In genomic region chr1:25695991-25696330, GRCh38 we compare ENCODE assay signal across 9 cellular contexts.
DNase-seq lines count a peak whose midpoint lies in the region; ATAC-seq, FAIRE-seq and TF ChIP-seq lines count a peak whose summit lies in the region.
"Had no signal": no experiment of that assay in that cellular context is flagged by ENCODE, and none has a peak within 500 bp of the region (broad histone marks: within the 10 kb centered on the region; RNA-seq: fewer than 3 reads in every experiment).

No MANE protein-coding gene starts in this region.

- H3K4me3 ChIP-seq in dorsolateral prefrontal cortex: peak overlapping the region in 1 of 59 donors; percentile 22

- no peak for FAIRE-seq in GM12892 (lab: Jason Lieb, UNC)
- FAIRE-seq: islet of Langerhans had no signal

- H3K27ac ChIP-seq in dorsolateral prefrontal cortex: peak overlapping the region in 57 of 59 donors; percentile 1 to 92 (median 78)

- no peak for TF ChIP-seq POLR2A in GM12892 (IDR thresholded peaks at IDR 0.05; ENCODE audit: low read depth, low read length)

- in situ Hi-C loops in ACHN (cut with HindIII; ENCODE audit: low pct_ligation_motif_present, low pct_unique_long_range_greater_than_20kb, low sequenced_read_pairs): no loop called here

- H3K27me3 ChIP-seq in dorsolateral prefrontal cortex: no peaks in the 10 kb centered on the region

- ATAC-seq in HG02623 (IDR thresholded peaks at IDR 0.05; ENCODE audit: unreplicated experiment) (no peak), GM19463 (IDR thresholded peaks at IDR 0.05; ENCODE audit: unreplicated experiment) (no peak), HG03280 (IDR thresholded peaks at IDR 0.05; ENCODE audit: unreplicated experiment) (no peak)

- intact Hi-C loops in dorsolateral prefrontal cortex (cut with DNase I): loop anchor here (5.0 kb wide), 2 partner anchors 74 to 79 kb away; partner anchors contain the start of gene MAN1C1 (in 1 of the 2)

- DNase-seq in ACHN: peak; percentile 52
- peak; percentile 84 for DNase-seq in HS-5 (ENCODE audit: low read depth)
- DNase-seq in dorsolateral prefrontal cortex: peak in 5 of 10 donors; percentile 36 to 79 (median 75)
- peak; percentile 76 for DNase-seq in myocyte (ENCODE audit: low read depth)
- no peak for DNase-seq in GM12892 (ENCODE audit: insufficient read length)

- TF ChIP-seq CTCF in dorsolateral prefrontal cortex (IDR thresholded peaks at IDR 0.05 in 54 of 56, conservative IDR thresholded peaks at IDR 0.05 in 2 of 56; ENCODE audit: low read depth in 1 of 56, partially characterized antibody in 56 of 56): no peak
